1 cellular context compared by ENCODE assay signal in the genomic region with DNA sequence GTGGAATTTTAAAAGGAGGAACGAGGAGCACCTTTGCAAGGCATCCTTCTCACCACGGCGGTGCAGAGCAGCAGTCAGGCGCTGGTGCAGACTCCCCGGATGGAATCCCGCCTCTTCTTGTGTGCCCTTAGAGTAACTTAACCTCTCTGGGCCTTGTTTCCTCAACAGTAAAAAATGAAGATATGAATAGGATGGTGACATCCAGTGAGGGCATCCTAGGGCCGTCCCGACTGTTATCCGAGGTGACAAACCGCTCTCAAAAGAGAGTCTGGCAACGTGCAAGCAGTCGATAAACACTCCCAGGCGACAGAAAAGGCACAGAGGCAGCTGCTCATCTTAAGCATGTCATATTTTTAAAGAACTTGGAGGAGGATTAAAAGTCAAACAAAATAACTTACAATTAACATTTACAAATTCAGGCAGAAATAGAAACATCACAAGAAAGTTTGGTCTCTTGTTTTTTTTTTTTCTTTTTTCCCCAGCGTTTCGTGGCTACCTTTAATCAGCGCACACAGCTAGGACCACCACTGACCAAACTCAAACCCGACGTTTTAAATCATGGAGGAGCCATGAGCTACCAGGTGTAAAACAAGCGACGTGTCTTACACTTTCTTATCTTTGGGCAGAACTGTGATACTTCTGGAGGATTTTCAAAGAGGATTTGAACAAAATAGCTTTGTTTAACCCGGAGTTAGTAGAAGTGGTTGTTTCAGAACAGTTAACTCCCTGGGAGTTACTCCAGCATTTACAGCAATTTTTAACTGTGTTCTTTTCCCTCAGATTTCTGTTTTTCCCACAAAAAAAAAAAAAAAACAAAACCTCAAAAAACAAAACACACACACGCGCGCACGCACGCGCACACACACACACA.
TF ChIP-seq lines count a peak whose summit lies in the region.

No MANE protein-coding gene starts in this region.

TF ChIP-seq in GM12878, 131 proteins besides CTCF, POLR2A, EP300 and RAD21:
- TF ChIP-seq NFIC (IDR thresholded peaks at IDR 0.05; ENCODE audit: low read depth, low read length) (0 out of 2 replicates have a peak, but pooled peaks have one; percentile 2), BHLHE40 (IDR thresholded peaks at IDR 0.05; ENCODE audit: borderline replicate concordance in 1 of 2, low read depth in 2 of 2, low read length in 1 of 2) (peak in 1 of 2 experiments; percentile 4; a peak in 1 of 4 replicates), MYB (IDR thresholded peaks at IDR 0.05; ENCODE audit: borderline replicate concordance, low read depth, low read length) (no peak), CHD2 (IDR thresholded peaks at IDR 0.05; ENCODE audit: borderline replicate concordance, low read depth, low read length) (no peak), IKZF1 (conservative IDR thresholded peaks at IDR 0.05) (peak; percentile 10; the same call in 1 of the 2 replicates), CREB1 (IDR thresholded peaks at IDR 0.05; ENCODE audit: low read depth) (no peak), RB1 (IDR thresholded peaks at IDR 0.05; ENCODE audit: borderline replicate concordance) (no peak), SUPT20H (IDR thresholded peaks at IDR 0.05; ENCODE audit: borderline replicate concordance, control insufficient read depth, low read depth, low read length) (no peak), CBX3 (IDR thresholded peaks at IDR 0.05; ENCODE audit: borderline replicate concordance, low read depth) (no peak), WRNIP1 (IDR thresholded peaks at IDR 0.05; ENCODE audit: borderline replicate concordance, low read depth, low read length) (0 out of 2 replicates have a peak, but pooled peaks have one; percentile 35), JUND (IDR thresholded peaks at IDR 0.05; ENCODE audit: low read depth, low read length) (no peak)
- TF ChIP-seq, protein P1, sequence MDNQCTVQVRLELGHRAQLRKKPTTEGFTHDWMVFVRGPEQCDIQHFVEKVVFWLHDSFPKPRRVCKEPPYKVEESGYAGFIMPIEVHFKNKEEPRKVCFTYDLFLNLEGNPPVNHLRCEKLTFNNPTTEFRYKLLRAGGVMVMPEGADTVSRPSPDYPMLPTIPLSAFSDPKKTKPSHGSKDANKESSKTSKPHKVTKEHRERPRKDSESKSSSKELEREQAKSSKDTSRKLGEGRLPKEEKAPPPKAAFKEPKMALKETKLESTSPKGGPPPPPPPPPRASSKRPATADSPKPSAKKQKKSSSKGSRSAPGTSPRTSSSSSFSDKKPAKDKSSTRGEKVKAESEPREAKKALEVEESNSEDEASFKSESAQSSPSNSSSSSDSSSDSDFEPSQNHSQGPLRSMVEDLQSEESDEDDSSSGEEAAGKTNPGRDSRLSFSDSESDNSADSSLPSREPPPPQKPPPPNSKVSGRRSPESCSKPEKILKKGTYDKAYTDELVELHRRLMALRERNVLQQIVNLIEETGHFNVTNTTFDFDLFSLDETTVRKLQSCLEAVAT (IDR thresholded peaks at IDR 0.05) = peak; percentile 79
